1 cellular context compared by ENCODE assay signal in the genomic region with DNA sequence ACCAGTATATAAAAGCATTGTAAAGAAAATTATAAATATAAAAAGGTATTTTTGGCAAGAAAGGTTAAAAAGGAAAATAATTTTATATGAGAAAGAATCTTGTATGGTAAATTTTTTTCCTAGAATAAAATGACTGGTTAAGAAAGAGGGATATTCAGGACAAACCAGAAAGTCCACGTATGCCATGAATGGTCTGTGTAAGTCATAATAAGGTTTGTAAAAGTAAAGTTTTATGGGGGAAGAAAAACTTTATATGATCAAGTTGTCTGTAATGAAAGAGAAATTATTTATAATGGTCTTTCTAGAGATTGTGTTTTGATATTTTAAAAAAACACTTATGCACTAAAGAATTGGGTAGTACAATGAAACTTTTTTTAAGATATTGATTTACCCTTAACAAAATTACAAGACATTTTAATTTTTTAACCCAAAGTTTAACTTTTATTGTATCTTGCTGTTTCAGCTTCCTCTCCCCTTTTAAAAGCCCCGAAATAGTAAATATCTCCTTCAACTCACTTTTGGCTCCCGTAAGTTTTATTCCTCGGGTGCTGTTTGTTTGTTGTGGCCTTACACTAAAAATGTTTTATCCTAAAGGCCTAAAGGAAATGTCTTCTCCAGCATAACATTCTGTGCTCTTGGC.
TF ChIP-seq lines count a peak whose summit lies in the region.

No MANE protein-coding gene starts in this region.

TF ChIP-seq in HEK293, 187 proteins besides CTCF, POLR2A, EP300 and RAD21 (continued from another document):
- TF ChIP-seq ZNF529 (tag by site-specific recombination; IDR thresholded peaks at IDR 0.05; ENCODE audit: insufficient replicate concordance) (peak; percentile 31), ZNF610 (tag by site-specific recombination; IDR thresholded peaks at IDR 0.05; ENCODE audit: borderline replicate concordance) (0 out of 2 replicates have a peak, but pooled peaks have one; percentile 31), ZNF626 (tag by site-specific recombination; IDR thresholded peaks at IDR 0.05) (peak; percentile 78; the same call in 1 of the 2 replicates)
